In the genomic region with DNA sequence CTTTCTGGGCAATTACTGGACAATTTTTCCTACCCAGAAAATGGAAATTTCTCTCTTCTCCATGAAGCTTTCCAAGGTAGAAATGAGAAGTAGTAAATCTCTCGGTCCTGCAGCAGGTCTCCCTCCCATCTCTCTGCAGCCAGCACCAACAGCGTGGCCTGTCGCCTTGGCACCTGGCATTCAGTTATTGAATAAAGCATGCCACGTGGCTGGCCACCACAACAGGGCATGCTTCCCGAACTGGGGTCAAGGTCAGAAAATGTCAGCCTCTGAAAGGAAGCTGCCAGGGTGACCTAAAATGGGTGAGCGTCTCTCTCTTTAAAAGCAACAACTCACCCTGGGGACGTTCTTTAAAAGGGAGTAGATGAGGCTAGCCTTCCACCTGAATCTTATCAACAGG, we compare ENCODE assay signal across 28 cellular contexts. TPM values are rescaled to one million over a fixed set of nuclear protein-coding genes. Genes with fewer than 3 reads are reported as not detected.
"Had no signal": no experiment of that assay in that cellular context is flagged by ENCODE, and none has a peak within 500 bp of the region (broad histone marks: within the 10 kb centered on the region; RNA-seq: fewer than 3 reads in every experiment).

No MANE protein-coding gene starts in this region.

- H3K36me3 ChIP-seq: MG63, Peyer's patch, SJCRH30 had no signal

- H3K4me2 ChIP-seq: PC-9 had no signal

- H3K9me3 ChIP-seq: MG63, Peyer's patch, SJCRH30 had no signal

- DNase-seq: IMR-90, Karpas-422, KG1, MG63, NCI-H1092, NCI-H1105 treated with DMSO at 0.1 percent for 48 hours, NCI-H1417 treated with DMSO at 0.1 percent for 48 hours, NCI-H146, NCI-H1694 treated with DMSO at 0.1 percent for 48 hours, NCI-H1930, NCI-H2081, NCI-H2107, NCI-H2171, NCI-H226, NCI-H446, NCI-H510A, NCI-H524 treated with DMSO at 0.1 percent for 48 hours, NCI-H69, NCI-H774, OCI-M1, PC-9, Peyer's patch, SHP77 treated with DMSO at 0.1 percent for 48 hours, SJCRH30 had no signal

- H3K4me3 ChIP-seq: MG63, PC-9, Peyer's patch, SJCRH30, SK-N-MC had no signal

- H3K27me3 ChIP-seq: Peyer's patch had no signal

- ATAC-seq: Right ventricle myocardium inferior had no signal

- H3K27ac ChIP-seq: PC-9, Peyer's patch, SJCRH30, SK-N-MC had no signal

- H3K4me1 ChIP-seq: Peyer's patch, SJCRH30 had no signal

- H2AFZ ChIP-seq: PC-9 had no signal

RNA-seq across cellular contexts. Expression of gene CACNG2, which starts 14.0 kb away (rescaled TPM):
- total RNA-seq: HT-29, IMR-90, PC-9, Peyer's patch, Right ventricle myocardium inferior, RPMI7951 had no signal
- polyA plus RNA-seq: IMR-90 had no signal
